In the genomic region with DNA sequence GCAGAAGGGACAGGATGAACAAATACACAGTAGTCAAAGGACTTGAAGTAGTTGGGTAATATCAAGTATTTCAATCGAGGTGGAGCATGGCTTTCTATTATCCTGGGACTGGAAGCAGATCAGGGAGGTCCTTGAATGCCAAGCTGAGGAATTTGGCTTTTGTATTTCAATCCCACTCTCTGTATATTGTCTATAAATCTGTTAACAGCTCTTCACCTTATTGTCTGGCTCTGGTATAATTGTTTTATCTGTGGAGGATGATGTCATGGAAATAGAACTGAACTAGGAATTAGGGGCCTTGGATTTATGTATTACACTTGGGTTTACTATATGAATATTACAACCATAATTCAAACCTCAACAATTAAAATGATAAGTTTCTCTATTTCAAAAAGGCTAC, we compare ENCODE assay signal across 9 cellular contexts. TPM values are rescaled to one million over a fixed set of nuclear protein-coding genes. Genes with fewer than 3 reads are reported as not detected.
"Had no signal": no experiment of that assay in that cellular context is flagged by ENCODE, and none has a peak within 500 bp of the region (broad histone marks: within the 10 kb centered on the region; RNA-seq: fewer than 3 reads in every experiment).

No MANE protein-coding gene starts in this region.

- H3K4me3 ChIP-seq: K562 had no signal

- DNase-seq: IMR-90, KBM-7, KG1 had no signal

- H3K4me2 ChIP-seq: KMS-11 had no signal

- ATAC-seq: K562 had no signal

- H3K9ac ChIP-seq: KMS-11 had no signal

- FAIRE-seq: HTR-8/SVneo, K562 had no signal

- H3K27ac ChIP-seq: HL-60, KMS-11 had no signal

RNA-seq across cellular contexts. Expression of gene ADAMTSL1, which starts 6.3 kb away (rescaled TPM):
- total RNA-seq: HT-29, K562 had no signal
- polyA plus RNA-seq: IgD-negative memory B cell had no signal
